ENCODE assay signal across 9 cellular contexts in genomic region chr4:5790546-5790857, GRCh38.
DNase-seq lines count a peak whose midpoint lies in the region; ATAC-seq and TF ChIP-seq lines count a peak whose summit lies in the region.
"Had no signal": no experiment of that assay in that cellular context is flagged by ENCODE, and none has a peak within 500 bp of the region (broad histone marks: within the 10 kb centered on the region; RNA-seq: fewer than 3 reads in every experiment).

No MANE protein-coding gene starts in this region.

- H3K4me1 ChIP-seq in KMS-11 (ENCODE audit: low read depth, poor library complexity, severe bottlenecking) (no peaks in the 10 kb centered on the region), Caco-2 (no peaks in the 10 kb centered on the region), adrenal gland (replicated peaks in 1 of 2) (no peaks in the 10 kb centered on the region)
- H3K4me1 ChIP-seq: SJSA1 had no signal

- no peaks in the 10 kb centered on the region for H3K36me3 Mint-ChIP-seq in Caco-2 (ENCODE audit: insufficient read depth, unreplicated experiment)

- BruUV-seq in Caco-2 (replicated peaks; lab: Mats Ljungman, UMichigan) = no TSS peak

- H3K36me3 ChIP-seq in KMS-11 (ENCODE audit: insufficient read depth) (no peaks in the 10 kb centered on the region), Caco-2 (ENCODE audit: control insufficient read depth, insufficient read depth, low read length) (no peaks in the 10 kb centered on the region), adrenal gland (replicated peaks in 1 of 2) (no peaks in the 10 kb centered on the region)

- H3K4me1 Mint-ChIP-seq in Caco-2 (ENCODE audit: low read depth, unreplicated experiment) = no peaks in the 10 kb centered on the region
- H3K4me1 Mint-ChIP-seq: B cell had no signal

- H3K9me3 ChIP-seq in Caco-2 (0 out of 2 replicates have a peak, but pooled peaks cover 3% of the 10 kb centered on the region), adrenal gland (replicated peaks in 1 of 3) (no peaks in the 10 kb centered on the region)
- H3K9me3 ChIP-seq: SJSA1 had no signal

- H3K27ac ChIP-seq in KMS-11 = no peak overlapping the region
- no peak overlapping the region for H3K27ac ChIP-seq in RWPE1
- H3K27ac ChIP-seq in coronary artery = no peak overlapping the region
- no peak overlapping the region for H3K27ac ChIP-seq in adrenal gland
- H3K27ac ChIP-seq: SJSA1 had no signal

- H3K9me3 Mint-ChIP-seq in Caco-2 (ENCODE audit: unreplicated experiment) = no peaks in the 10 kb centered on the region

- POLR2A ChIA-PET in RWPE1 (lab: Yijun Ruan, JAX; ENCODE audit: low non-redundant PET) = no interaction called here
- POLR2A ChIA-PET in Caco-2 (lab: Charles Lee) = no interaction called here

- WGBS in adrenal gland, 4 donors = 34 to 50% (median 41%) methylated on average over 1 of the region's 1 CpG

- DNase-seq in RWPE1 (ENCODE audit: low spot score) = no peak
- no peak for DNase-seq in coronary artery (ENCODE audit: low spot score)
- no peak for DNase-seq in Caco-2
- DNase-seq in adrenal gland = no peak
- no peak for DNase-seq in SW 1271 (lab: John Stamatoyannopoulos, UW)

- H3K27ac Mint-ChIP-seq in Caco-2 (ENCODE audit: unreplicated experiment) = no peak overlapping the region
- H3K27ac Mint-ChIP-seq: B cell had no signal

- H3K27me3 ChIP-seq in KMS-11 (ENCODE audit: insufficient read depth, low read depth) (no peaks in the 10 kb centered on the region), Caco-2 (replicated peaks; ENCODE audit: control insufficient read depth, insufficient read depth, low read length) (no peaks in the 10 kb centered on the region; the same call in 1 of the 2 replicates), adrenal gland (no peaks in the 10 kb centered on the region)
- H3K27me3 ChIP-seq: SJSA1 had no signal

- peak; percentile 23; the same call in 1 of the 2 replicates for TF ChIP-seq CTCF in KMS-11 (conservative IDR thresholded peaks at IDR 0.05; ENCODE audit: low read depth, low read length)
- peak; percentile 50; the same call in 1 of the 2 replicates for TF ChIP-seq CTCF in RWPE1 (conservative IDR thresholded peaks at IDR 0.05; ENCODE audit: low read depth)
- peak; percentile 14 for TF ChIP-seq CTCF in coronary artery (IDR thresholded peaks at IDR 0.05)
- TF ChIP-seq CTCF in Caco-2 (IDR thresholded peaks at IDR 0.05; ENCODE audit: insufficient read depth in 1 of 2, low read depth in 1 of 2, low read length in 1 of 2, severe bottlenecking in 1 of 2, unreplicated experiment in 1 of 2) = no peak
- no peak for TF ChIP-seq CTCF in adrenal gland (IDR thresholded peaks at IDR 0.05)

- no peak overlapping the region for H2AFZ ChIP-seq in KMS-11 (ENCODE audit: low read depth)

- H4K20me1 ChIP-seq in KMS-11 (ENCODE audit: insufficient read depth) = no peaks in the 10 kb centered on the region

- peaks cover 7% of the 10 kb centered on the region for H3K27me3 Mint-ChIP-seq in Caco-2 (ENCODE audit: insufficient read depth, unreplicated experiment)
- H3K27me3 Mint-ChIP-seq: B cell had no signal

- H3K4me3 ChIP-seq in KMS-11 (IDR thresholded peaks at IDR 0.05; ENCODE audit: insufficient read depth, low read depth, low read length) (no peak overlapping the region), coronary artery (no peak overlapping the region), Caco-2 (ENCODE audit: low read depth, low read length) (no peak overlapping the region), adrenal gland (no peak overlapping the region)
- H3K4me3 ChIP-seq: SJSA1 had no signal

- no peak overlapping the region for H3K4me2 ChIP-seq in KMS-11

- no peak for ATAC-seq in HG03097 (IDR thresholded peaks at IDR 0.05; ENCODE audit: low FRiP score, unreplicated experiment)

- no peak for TF ChIP-seq POLR2A in adrenal gland (IDR thresholded peaks at IDR 0.05)

- CTCF ChIA-PET in RWPE1 (lab: Yijun Ruan, JAX) (interaction anchor here (0.6 kb wide), 1 partner anchor 723 kb away, joined by 3 read pairs; no protein-coding TSS in a partner anchor), Caco-2 (lab: Charles Lee) (no interaction called here)

- no peak overlapping the region for H3K4me3 Mint-ChIP-seq in Caco-2 (ENCODE audit: unreplicated experiment)
- H3K4me3 Mint-ChIP-seq: B cell had no signal

- intact Hi-C loops in Caco-2 (cut with micrococcal nuclease; ENCODE audit: unreplicated experiment) = no loop called here
- intact Hi-C loops in adrenal gland (cut with DNase I) = no loop called here

- H3K79me2 ChIP-seq in KMS-11 (ENCODE audit: insufficient read depth, low read depth) = no peaks in the 10 kb centered on the region

- H3K9ac ChIP-seq in KMS-11 = no peak overlapping the region

Comparison
In these comparisons a context has a peak if more than half of its experiments do, and no peak if none do; other contexts are left out.
1. CTCF ChIP-seq: peak in KMS-11 (single experiment), RWPE1 (single experiment) and coronary artery (single experiment); none in Caco-2 (0 of 2) and adrenal gland (0 of 6).